In the genomic region with DNA sequence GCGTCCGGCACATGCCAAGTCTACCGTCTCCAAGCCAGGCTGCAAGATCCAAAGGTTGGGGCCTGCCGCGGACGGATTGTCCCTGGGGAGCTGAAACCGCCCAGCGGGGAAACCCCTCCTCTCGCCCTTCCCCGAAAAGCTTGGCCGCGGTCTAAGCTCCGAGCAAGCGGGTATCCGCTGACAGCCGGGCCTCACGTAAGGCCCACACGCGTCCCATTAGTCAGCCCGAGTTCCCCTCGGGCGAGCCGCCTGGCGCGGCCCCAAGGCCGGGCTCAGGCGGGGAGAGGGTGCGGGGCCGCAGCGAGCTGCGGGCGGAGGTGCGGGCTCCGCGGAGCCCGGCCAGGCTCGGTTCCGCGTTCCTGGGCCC, we compare ENCODE assay signal across 8 cellular contexts. TPM values are rescaled to one million over a fixed set of nuclear protein-coding genes. Genes with fewer than 3 reads are reported as not detected.
A peak's percentile ranks its signal among the peaks of the same experiment; 100 is the strongest.
DNase-seq lines count a peak whose midpoint lies in the region; ATAC-seq, FAIRE-seq and TF ChIP-seq lines count a peak whose summit lies in the region.

No MANE protein-coding gene starts in this region.

- no peaks in the 10 kb centered on the region for H3K79me1 ChIP-seq in H1 (ENCODE audit: low read depth, low read length)

- H3K36me3 ChIP-seq in H1 (ENCODE audit: control insufficient read depth in 2 of 4, insufficient read depth in 4 of 4, low read length in 3 of 4) = no peaks in the 10 kb centered on the region

- CTCF ChIA-PET in H1 (lab: Charles Lee; ENCODE audit: partially characterized antibody) = interaction anchor here (0.8 to 1.9 kb wide), 2 partner anchors 45 to 48 kb away, joined by 3 read pairs; no protein-coding TSS in a partner anchor

- H3K9ac ChIP-seq in H1 (replicated peaks in 1 of 4; ENCODE audit: extremely low read depth in 1 of 4, low read depth in 3 of 4, low read length in 3 of 4) = peak overlapping the region in 1 of 4 experiments; percentile 59; a peak in 1 of 7 replicates

- POLR2A ChIA-PET in H1 (lab: Charles Lee; ENCODE audit: partially characterized antibody) = interaction anchor here (1.0 to 29.1 kb wide), 10 partner anchors 8 to 95 kb away, joined by 3 to 509 read pairs (median 4); no protein-coding TSS in a partner anchor

- ATAC-seq in GM21447 (IDR thresholded peaks at IDR 0.05; ENCODE audit: unreplicated experiment) = peak; percentile 30
- ATAC-seq in natural killer cell = peak; percentile 41 to 61 (median 56)
- ATAC-seq in HG03135 (IDR thresholded peaks at IDR 0.05; ENCODE audit: unreplicated experiment) = no peak

- FAIRE-seq in RCC 7860 (lab: Jason Lieb, UNC) (no peak), H1 (lab: Jason Lieb, UNC) (no peak)

- H3K4me1 ChIP-seq in H1 (replicated peaks in 1 of 4; ENCODE audit: control insufficient read depth in 3 of 4, insufficient read depth in 4 of 4, low read length in 3 of 4) = peaks cover 6 to 33% (median 18%) of the 10 kb centered on the region in 4 experiments

- no peak overlapping the region for H2BK15ac ChIP-seq in H1 (ENCODE audit: low read length)

- no peaks in the 10 kb centered on the region for H4K20me1 ChIP-seq in H1 (replicated peaks in 1 of 2; ENCODE audit: control insufficient read depth in 1 of 2, insufficient read depth in 2 of 2, low read length in 2 of 2)

- no peak overlapping the region for H2AK5ac ChIP-seq in H1 (ENCODE audit: low read depth, low read length)

- no peak overlapping the region for H3K27ac ChIP-seq in H1 (ENCODE audit: low read depth, low read length)

- H3K4me2 ChIP-seq in H1 (ENCODE audit: insufficient read depth in 1 of 2, low read depth in 2 of 2, low read length in 2 of 2) = peak overlapping the region; percentile 78 to 98

- H3K56ac ChIP-seq in H1 (replicated peaks; ENCODE audit: insufficient read length, low read depth, low read length) = no peak overlapping the region

- TF ChIP-seq POLR2A in H1 (IDR thresholded peaks at IDR 0.05; ENCODE audit: control extremely low read depth in 1 of 2, low read depth in 2 of 2, low read length in 2 of 2) = no peak

- peaks cover 4 to 43% (median 24%) of the 10 kb centered on the region in 4 experiments; a peak in 6 of 7 replicates for H3K27me3 ChIP-seq in H1 (replicated peaks in 1 of 4; ENCODE audit: control insufficient read depth in 3 of 4, extremely low read depth in 1 of 4, insufficient read depth in 3 of 4, low read length in 3 of 4)

- DNase-seq in Caki2 (ENCODE audit: low read depth) = peak; percentile 47
- DNase-seq in RCC 7860 (ENCODE audit: low spot score) = peak; percentile 43
- no peak for DNase-seq in H1 (ENCODE audit: low read depth in 1 of 2, low spot score in 2 of 2)
- DNase-seq in natural killer cell = no peak
- DNase-seq in NCI-H524 (lab: John Stamatoyannopoulos, UW) = no peak
- no peak for DNase-seq in stimulated activated CD4-positive, alpha-beta T cell treated with anti-CD3 and anti-CD28 coated beads, Interleukin-4, amount 100 ng/mL, for 4 hours

- H3K9me3 Mint-ChIP-seq in natural killer cell = no peaks in the 10 kb centered on the region

- no peak overlapping the region for H2BK5ac ChIP-seq in H1 (ENCODE audit: low read depth, low read length)

- no peak overlapping the region for H4K8ac ChIP-seq in H1 (ENCODE audit: extremely low read depth, insufficient read depth, low read length)

- H3K4me3 Mint-ChIP-seq in natural killer cell = peak overlapping the region; percentile 42

- no peak overlapping the region for H2BK12ac ChIP-seq in H1 (ENCODE audit: low read depth, low read length)

- TF ChIP-seq CTCF in H1 (IDR thresholded peaks at IDR 0.05; ENCODE audit: control extremely low read depth in 1 of 3, insufficient read depth in 1 of 3, low read depth in 1 of 3, low read length in 3 of 3) (no peak), natural killer cell (IDR thresholded peaks at IDR 0.05) (no peak)

- in situ Hi-C loops in Caki2 (cut with HindIII; ENCODE audit: low pct_unique_long_range_greater_than_20kb, low sequenced_read_pairs) = no loop called here

- H3K27me3 Mint-ChIP-seq in natural killer cell (ENCODE audit: low read depth in 2 of 2) = peaks cover 3 to 7% of the 10 kb centered on the region in 2 donors

- intact Hi-C loops in natural killer cell (cut with micrococcal nuclease) = loop anchor here (2.0 to 5.0 kb wide), 4 partner anchors 43 to 92 kb away; no protein-coding TSS in a partner anchor

- H3K4me3 ChIP-seq in H1 (ENCODE audit: extremely low read depth in 1 of 4, insufficient read depth in 2 of 4, low read depth in 3 of 4, low read length in 4 of 4) = peak overlapping the region; percentile 43 to 66 (median 44)

- H3K36me3 Mint-ChIP-seq in natural killer cell = no peaks in the 10 kb centered on the region

- no peak overlapping the region for H2BK120ac ChIP-seq in H1 (replicated peaks; ENCODE audit: low read depth, low read length)

- no peak for TF ChIP-seq RAD21 in H1 (IDR thresholded peaks at IDR 0.05 in 1 of 2, conservative IDR thresholded peaks at IDR 0.05 in 1 of 2; ENCODE audit: low read depth in 2 of 2, low read length in 2 of 2)

- H3K4ac ChIP-seq in H1 (replicated peaks; ENCODE audit: insufficient read length, low read depth, low read length) = no peak overlapping the region

- peaks cover 25% of the 10 kb centered on the region; the same call in 1 of the 2 replicates for H3K23me2 ChIP-seq in H1 (ENCODE audit: low read depth, low read length)

- no peak overlapping the region for H3K27ac Mint-ChIP-seq in natural killer cell

- H3K9me3 ChIP-seq in H1 (ENCODE audit: insufficient read depth in 2 of 2, low read depth in 1 of 2, low read length in 1 of 2) = no peaks in the 10 kb centered on the region

- no peak overlapping the region for H2BK20ac ChIP-seq in H1 (ENCODE audit: low read length)

- no peak overlapping the region; the same call in 1 of the 2 replicates for H3K18ac ChIP-seq in H1 (ENCODE audit: extremely low read depth, low read length)

- peaks cover 0 to 8% of the 10 kb centered on the region in 2 experiments; a peak in 2 of 4 replicates for H3K79me2 ChIP-seq in H1 (ENCODE audit: control insufficient read depth in 1 of 2, insufficient read depth in 2 of 2, low read length in 2 of 2)

- WGBS in H1 (ENCODE audit: extremely low coverage in 1 of 2, insufficient coverage in 1 of 2, insufficient read length in 1 of 2, insufficient replicate concordance in 2 of 2, low coverage in 1 of 2, low lambda C conversion rate in 2 of 2, missing lambda C conversion rate in 1 of 2), 2 experiments = 3% methylated on average over 11 of the region's 39 CpGs; no CpG with 5 or more reads in 1 of the 2 experiments

- H4K5ac ChIP-seq in H1 (ENCODE audit: insufficient read length, low read depth, low read length) = no peak overlapping the region

- H4K91ac ChIP-seq in H1 (replicated peaks; ENCODE audit: insufficient read length, low read length) = no peak overlapping the region

- H3K4me1 Mint-ChIP-seq in natural killer cell = peaks cover 4 to 12% of the 10 kb centered on the region in 2 donors

- no peak overlapping the region for H3K14ac ChIP-seq in H1 (ENCODE audit: insufficient read length)

- H2AFZ ChIP-seq in H1 (ENCODE audit: low read length) = no peak overlapping the region

- H3K23ac ChIP-seq in H1 (ENCODE audit: insufficient read length) = no peak overlapping the region

- TF ChIP-seq EP300 in H1 (IDR thresholded peaks at IDR 0.05; ENCODE audit: borderline replicate concordance in 1 of 2, low read depth in 2 of 2, low read length in 2 of 2) = no peak

TF ChIP-seq in H1, 55 proteins besides CTCF, POLR2A, EP300 and RAD21:
- TF ChIP-seq CBX8 (IDR thresholded peaks at IDR 0.05; ENCODE audit: borderline replicate concordance, low read depth, low read length) (no peak), TEAD4 (IDR thresholded peaks at IDR 0.05; ENCODE audit: low read depth, low read length) (no peak), SIX5 (IDR thresholded peaks at IDR 0.05; ENCODE audit: low read depth, low read length) (no peak), SRF (IDR thresholded peaks at IDR 0.05; ENCODE audit: low read depth, low read length) (no peak), EZH2 (IDR thresholded peaks at IDR 0.05; ENCODE audit: low read depth, low read length, severe bottlenecking) (peak; percentile 11), NRF1 (IDR thresholded peaks at IDR 0.05; ENCODE audit: low read depth, low read length) (no peak), GABPA (IDR thresholded peaks at IDR 0.05; ENCODE audit: borderline replicate concordance, insufficient read depth, low read length) (no peak), RBBP5 (IDR thresholded peaks at IDR 0.05; ENCODE audit: borderline replicate concordance, low read depth, low read length) (no peak)
- TF ChIP-seq, protein P1, sequence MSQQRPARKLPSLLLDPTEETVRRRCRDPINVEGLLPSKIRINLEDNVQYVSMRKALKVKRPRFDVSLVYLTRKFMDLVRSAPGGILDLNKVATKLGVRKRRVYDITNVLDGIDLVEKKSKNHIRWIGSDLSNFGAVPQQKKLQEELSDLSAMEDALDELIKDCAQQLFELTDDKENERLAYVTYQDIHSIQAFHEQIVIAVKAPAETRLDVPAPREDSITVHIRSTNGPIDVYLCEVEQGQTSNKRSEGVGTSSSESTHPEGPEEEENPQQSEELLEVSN (IDR thresholded peaks at IDR 0.05) = 0 out of 2 replicates have a peak, but pooled peaks have one; percentile 16
- TF ChIP-seq, protein P2, sequence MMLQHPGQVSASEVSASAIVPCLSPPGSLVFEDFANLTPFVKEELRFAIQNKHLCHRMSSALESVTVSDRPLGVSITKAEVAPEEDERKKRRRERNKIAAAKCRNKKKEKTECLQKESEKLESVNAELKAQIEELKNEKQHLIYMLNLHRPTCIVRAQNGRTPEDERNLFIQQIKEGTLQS (IDR thresholded peaks at IDR 0.05; ENCODE audit: insufficient read depth, low read depth, low read length) = no peak
TF ChIP-seq in H1: peak in this region for 2.

RNA-seq across cellular contexts. Expression of a gene that starts 6.9 kb away (rescaled TPM):
- 9.9 and 13.9 TPM in 2 replicates for total RNA-seq in Caki2 (2014; rRNA removed; shearing (Covaris generic); ENCODE audit: low replicate concordance)
- 50.8 and 54.7 TPM in 2 replicates for total RNA-seq in H1 (2021; fragmentation: NEBNext Ultra II Directional; extraction: Animal tissue kit (Norgen Biotek cat#: 25700))
- polyA plus RNA-seq in H1 (2011; rRNA removed) = 25.0 and 38.7 TPM in 2 replicates
- 23.7 TPM for polyA plus RNA-seq in H1 (2011; cell fraction: cytosol; rRNA removed)
- 71.8 TPM for polyA plus RNA-seq in H1 (2011; cell fraction: nucleus; rRNA removed)
- 30.9 to 39.5 TPM (median 38.0 TPM) in 4 replicates for polyA plus RNA-seq in H1 (2012, experiment 1 of 2)
- 13.5 TPM for polyA plus RNA-seq in H1 (2012, experiment 2 of 2)
- 27.2 TPM for polyA plus RNA-seq in H1 (2013, experiment 1 of 2)
- 25.2 TPM for polyA plus RNA-seq in H1 (2013, experiment 2 of 2)
- 34.2 and 37.3 TPM in 2 replicates for polyA minus RNA-seq in H1 (2011; rRNA and poly(A)+ RNA removed)
- 61.1 TPM for polyA minus RNA-seq in H1 (2011; cell fraction: cytosol; rRNA and poly(A)+ RNA removed)
- 51.4 TPM for polyA minus RNA-seq in H1 (2011; cell fraction: nucleus; rRNA and poly(A)+ RNA removed)
- total RNA-seq in natural killer cell = 10 to 100 TPM; 20.0 to 35.2 (median 29.2) TPM

Comparison
In these comparisons a context has a peak if more than half of its experiments do, and no peak if none do; other contexts are left out.
1. DNase-seq: peak in Caki2 (single experiment) and RCC 7860 (single experiment); none in H1 (0 of 2), natural killer cell (single experiment), NCI-H524 (0 of 2) and stimulated activated CD4-positive, alpha-beta T cell treated with anti-CD3 and anti-CD28 coated beads, Interleukin-4, amount 100 ng/mL, for 4 hours (0 of 2).